18 cellular contexts compared by ENCODE assay signal in the genomic region with DNA sequence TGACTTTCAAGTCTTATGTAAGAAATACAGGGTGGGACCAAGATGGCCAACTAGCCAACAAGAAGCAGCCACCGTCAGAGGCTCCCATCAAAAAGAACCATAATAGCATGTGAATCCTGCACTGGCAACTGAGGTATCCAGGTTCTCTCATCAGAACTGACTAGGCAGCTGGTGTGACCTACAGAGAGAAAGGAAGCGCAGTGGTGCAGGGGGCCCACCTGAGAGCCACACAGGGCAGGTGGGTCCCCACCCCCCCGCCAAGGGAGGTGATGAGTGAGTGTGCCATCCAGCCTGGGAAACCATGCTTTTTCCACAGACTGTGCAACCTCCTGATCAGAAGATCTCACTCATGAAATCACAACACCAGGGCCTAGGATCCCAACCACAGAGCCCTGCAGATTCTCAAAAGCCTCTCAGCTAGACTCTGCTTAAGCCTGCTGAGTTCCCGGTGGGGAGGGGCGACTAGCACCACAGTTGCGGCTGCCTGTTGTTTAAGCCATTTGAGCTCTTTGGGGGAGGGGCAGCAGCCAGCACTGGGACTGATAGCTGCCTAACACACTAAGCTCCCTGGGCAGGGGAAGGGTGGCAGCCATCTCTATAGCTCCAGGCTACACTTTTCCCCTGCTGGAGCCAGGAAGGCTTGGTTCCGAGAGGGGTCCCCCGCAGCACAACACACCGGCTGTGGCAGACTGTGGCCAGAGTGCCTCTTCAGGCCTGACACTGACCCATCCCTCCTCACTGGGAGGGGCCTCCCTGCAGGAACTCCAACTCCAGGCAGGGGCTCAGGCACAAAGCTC.
"Had no signal": no experiment of that assay in that cellular context is flagged by ENCODE, and none has a peak within 500 bp of the region (broad histone marks: within the 10 kb centered on the region; RNA-seq: fewer than 3 reads in every experiment).

No MANE protein-coding gene starts in this region.

- H3K27ac ChIP-seq: ascending aorta, parathyroid adenoma, stomach, thoracic aorta, VCaP had no signal

- H3K4me3 Mint-ChIP-seq: activated CD8-positive, alpha-beta T cell treated with anti-CD3 and anti-CD28 coated beads for 36 hours; activated T-helper 1 cell treated with anti-CD3 and anti-CD28 coated beads, Interleukin-12 subunit alpha, Interleukin-12 subunit beta, Interleukin-2, Interleukin-4 antibody, amounts not matched to agents 30 ng/mL and 10 ng/mL and 1 ng/mL, durations not matched to agents 14 hours and 24 hours and 36 hours; neural crest cell had no signal

- H3K27ac Mint-ChIP-seq: activated CD8-positive, alpha-beta T cell treated with anti-CD3 and anti-CD28 coated beads for 36 hours; activated T-helper 1 cell treated with anti-CD3 and anti-CD28 coated beads, Interleukin-12 subunit alpha, Interleukin-12 subunit beta, Interleukin-2, Interleukin-4 antibody, amounts not matched to agents 30 ng/mL and 10 ng/mL and 1 ng/mL, durations not matched to agents 14 hours and 24 hours and 36 hours had no signal

- H3K27me3 ChIP-seq: ascending aorta, stomach had no signal

- DNase-seq: activated CD4-positive, alpha-beta T cell treated with anti-CD3 and anti-CD28 coated beads for 4 hours; activated CD8-positive, alpha-beta memory T cell treated with anti-CD3 and anti-CD28 coated beads, Interleukin-2, amount 50 U/mL, for 4 hours; activated CD8-positive, alpha-beta T cell treated with anti-CD3 and anti-CD28 coated beads for 36 hours; activated naive CD4-positive, alpha-beta T cell; kidney; left ventricle myocardium superior; retina; stimulated activated CD4-positive, alpha-beta T cell treated with anti-CD3 and anti-CD28 coated beads, Interleukin-15, amount 100 ng/mL, for 24 hours; stimulated activated CD4-positive, alpha-beta T cell treated with anti-CD3 and anti-CD28 coated beads, Interleukin-4, amount 100 ng/mL, for 4 hours; stomach; T1000 had no signal

- H3K9me3 ChIP-seq: thoracic aorta had no signal

- H3K4me1 Mint-ChIP-seq: neural crest cell had no signal

- H3K4me1 ChIP-seq: ascending aorta, parathyroid adenoma, stomach had no signal

- H3K4me3 ChIP-seq: ascending aorta, stomach, thoracic aorta had no signal

- H3K9me3 Mint-ChIP-seq: activated T-helper 1 cell treated with anti-CD3 and anti-CD28 coated beads, Interleukin-12 subunit alpha, Interleukin-12 subunit beta, Interleukin-2, Interleukin-4 antibody, amounts not matched to agents 30 ng/mL and 10 ng/mL and 1 ng/mL, durations not matched to agents 14 hours and 24 hours and 36 hours had no signal

- ATAC-seq: activated CD8-positive, alpha-beta T cell treated with anti-CD3 and anti-CD28 coated beads for 36 hours; esophagus mucosa; left ventricle myocardium superior had no signal

- H3K36me3 ChIP-seq: ascending aorta, stomach, thoracic aorta had no signal

- H3K9ac ChIP-seq: parathyroid adenoma had no signal

- H3K27me3 Mint-ChIP-seq: activated CD8-positive, alpha-beta T cell treated with anti-CD3 and anti-CD28 coated beads for 36 hours had no signal
